14 cellular contexts compared by ENCODE assay signal in the genomic region with DNA sequence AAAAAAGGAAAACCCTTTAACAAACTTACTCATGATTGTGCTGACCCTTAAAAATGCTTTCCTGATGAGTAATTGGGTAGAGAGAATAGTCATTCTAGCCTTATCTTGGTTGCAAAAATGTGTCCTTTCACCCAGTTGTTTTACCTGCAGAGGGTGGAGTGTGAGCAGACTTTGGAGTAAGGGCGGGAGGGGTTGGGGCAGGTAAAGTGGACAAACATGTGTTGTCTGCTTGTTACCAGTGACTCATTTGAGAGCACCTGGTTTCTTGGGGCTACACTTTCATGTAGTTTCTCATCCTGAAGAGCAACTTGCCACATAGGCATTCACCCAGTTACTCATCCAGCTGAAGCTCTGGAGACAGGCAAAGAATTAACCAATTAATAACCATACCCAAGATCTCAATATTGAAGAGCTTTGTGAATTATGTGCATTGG.
DNase-seq lines count a peak whose midpoint lies in the region; ATAC-seq, FAIRE-seq and TF ChIP-seq lines count a peak whose summit lies in the region.
"Had no signal": no experiment of that assay in that cellular context is flagged by ENCODE, and none has a peak within 500 bp of the region (broad histone marks: within the 10 kb centered on the region; RNA-seq: fewer than 3 reads in every experiment).

No MANE protein-coding gene starts in this region.

- H3K27ac Mint-ChIP-seq in activated naive CD4-positive, alpha-beta T cell treated with anti-CD3 and anti-CD28 coated beads for 36 hours, result no peak overlapping the region
- H3K27ac Mint-ChIP-seq: activated CD8-positive, alpha-beta memory T cell treated with anti-CD3 and anti-CD28 coated beads, Interleukin-2, amount 10 ng/mL, durations not matched to agents 7 days and 5 days; stimulated activated naive CD8-positive, alpha-beta T cell treated with anti-CD3 and anti-CD28 coated beads, Interleukin-15, Interleukin-2, amounts not matched to agents 100 ng/mL and 50 ng/mL, for 24 hours had no signal

- no peaks in the 10 kb centered on the region for H3K4me1 Mint-ChIP-seq in activated naive CD4-positive, alpha-beta T cell treated with anti-CD3 and anti-CD28 coated beads for 36 hours (ENCODE audit: low read depth)
- H3K4me1 Mint-ChIP-seq: activated CD8-positive, alpha-beta memory T cell treated with anti-CD3 and anti-CD28 coated beads, Interleukin-2, amount 10 ng/mL, durations not matched to agents 7 days and 5 days had no signal

- TF ChIP-seq CTCF in choroid plexus epithelial cell (conservative IDR thresholded peaks at IDR 0.05; ENCODE audit: low read depth, low read length), result no peak
- no peak for TF ChIP-seq CTCF in right lobe of liver (IDR thresholded peaks at IDR 0.05)

- intact Hi-C loops in right lobe of liver (cut with DNase I), result no loop called here
- intact Hi-C loops in activated naive CD4-positive, alpha-beta T cell treated with anti-CD3 and anti-CD28 coated beads for 36 hours (cut with micrococcal nuclease), result no loop called here

- WGBS in right lobe of liver (ENCODE audit: insufficient coverage, low coverage, low lambda C conversion rate, missing lambda C conversion rate), result 45% methylated on average over 1 of the region's 1 CpG

- no peak for FAIRE-seq in frontal cortex (lab: Jason Lieb, UNC)

- H3K4me3 Mint-ChIP-seq in activated naive CD4-positive, alpha-beta T cell treated with anti-CD3 and anti-CD28 coated beads for 36 hours, result no peak overlapping the region
- H3K4me3 Mint-ChIP-seq: activated CD8-positive, alpha-beta memory T cell treated with anti-CD3 and anti-CD28 coated beads, Interleukin-2, amount 10 ng/mL, durations not matched to agents 7 days and 5 days; stimulated activated naive CD8-positive, alpha-beta T cell treated with anti-CD3 and anti-CD28 coated beads, Interleukin-15, Interleukin-2, amounts not matched to agents 100 ng/mL and 50 ng/mL, for 24 hours had no signal

- H3K27me3 Mint-ChIP-seq in activated naive CD4-positive, alpha-beta T cell treated with anti-CD3 and anti-CD28 coated beads for 36 hours (ENCODE audit: low read depth), result peaks cover 6% of the 10 kb centered on the region
- H3K27me3 Mint-ChIP-seq: activated CD8-positive, alpha-beta memory T cell treated with anti-CD3 and anti-CD28 coated beads, Interleukin-2, amount 10 ng/mL, durations not matched to agents 7 days and 5 days had no signal

- H3K9me3 Mint-ChIP-seq in activated naive CD4-positive, alpha-beta T cell treated with anti-CD3 and anti-CD28 coated beads for 36 hours, result no peaks in the 10 kb centered on the region
- H3K9me3 Mint-ChIP-seq: stimulated activated naive CD8-positive, alpha-beta T cell treated with anti-CD3 and anti-CD28 coated beads, Interleukin-15, Interleukin-2, amounts not matched to agents 100 ng/mL and 50 ng/mL, for 24 hours had no signal

- DNase-seq in AG08396 (ENCODE audit: low spot score), result peak; percentile 23
- DNase-seq in LHCN-M2 (ENCODE audit: low read depth), result peak; percentile 61
- DNase-seq in choroid plexus epithelial cell (ENCODE audit: low read depth), result peak; percentile 81
- DNase-seq in right lobe of liver, result peak in 1 of 3 donors; percentile 32
- DNase-seq in frontal cortex (ENCODE audit: low spot score in 2 of 2), result no peak
- DNase-seq in stimulated activated naive CD4-positive, alpha-beta T cell treated with Interleukin-2 at 50 U/mL for 16 hours (lab: John Stamatoyannopoulos, UW), result no peak
- DNase-seq in middle frontal gyrus (ENCODE audit: extremely low spot score, low spot score), result no peak
- DNase-seq in activated naive CD4-positive, alpha-beta T cell treated with anti-CD3 and anti-CD28 coated beads for 36 hours, result no peak
- DNase-seq: activated CD8-positive, alpha-beta memory T cell treated with anti-CD3 and anti-CD28 coated beads, Interleukin-2, amount 10 ng/mL, durations not matched to agents 7 days and 5 days; Karpas-422; NCI-H524 had no signal

- no peak overlapping the region for H3K27ac ChIP-seq in right lobe of liver
- H3K27ac ChIP-seq: ascending aorta; BLaER1 treated with 17β-estradiol and CSF1 and Interleukin-3, amounts not matched to agents 10 nM and 100 nM had no signal

- H3K36me3 ChIP-seq in right lobe of liver, result no peaks in the 10 kb centered on the region
- H3K36me3 ChIP-seq: ascending aorta; BLaER1 treated with 17β-estradiol and CSF1 and Interleukin-3, amounts not matched to agents 10 nM and 100 nM had no signal

- H3K4me3 ChIP-seq in choroid plexus epithelial cell (ENCODE audit: low read depth, low read length), result no peak overlapping the region
- no peak overlapping the region for H3K4me3 ChIP-seq in right lobe of liver
- H3K4me3 ChIP-seq: ascending aorta; BLaER1 treated with 17β-estradiol and CSF1 and Interleukin-3, amounts not matched to agents 10 nM and 100 nM had no signal

- ATAC-seq in right lobe of liver, result peak; percentile 75 to 97 (median 92)
- ATAC-seq: activated CD8-positive, alpha-beta memory T cell treated with anti-CD3 and anti-CD28 coated beads, Interleukin-2, amount 10 ng/mL, durations not matched to agents 7 days and 5 days had no signal

- CTCF ChIA-PET in activated naive CD4-positive, alpha-beta T cell treated with anti-CD3 and anti-CD28 coated beads for 36 hours (lab: Charles Lee), result interaction anchor here (0.7 kb wide), 1 partner anchor 38 kb away, joined by 3 read pairs; no protein-coding TSS in a partner anchor

- no peak for TF ChIP-seq POLR2A in right lobe of liver (IDR thresholded peaks at IDR 0.05)

- no peaks in the 10 kb centered on the region for H3K36me3 Mint-ChIP-seq in activated naive CD4-positive, alpha-beta T cell treated with anti-CD3 and anti-CD28 coated beads for 36 hours (ENCODE audit: low read depth)
- H3K36me3 Mint-ChIP-seq: activated CD8-positive, alpha-beta memory T cell treated with anti-CD3 and anti-CD28 coated beads, Interleukin-2, amount 10 ng/mL, durations not matched to agents 7 days and 5 days had no signal

- H3K4me1 ChIP-seq in right lobe of liver, result peaks cover 0 to 11% (median 0%) of the 10 kb centered on the region in 4 donors
- H3K4me1 ChIP-seq: ascending aorta; BLaER1 treated with 17β-estradiol and CSF1 and Interleukin-3, amounts not matched to agents 10 nM and 100 nM had no signal

- no peaks in the 10 kb centered on the region for H3K9me3 ChIP-seq in right lobe of liver
- H3K9me3 ChIP-seq: ascending aorta; BLaER1 treated with 17β-estradiol and CSF1 and Interleukin-3, amounts not matched to agents 10 nM and 100 nM had no signal

- H3K27me3 ChIP-seq in right lobe of liver, result no peaks in the 10 kb centered on the region
- H3K27me3 ChIP-seq: ascending aorta; BLaER1 treated with 17β-estradiol and CSF1 and Interleukin-3, amounts not matched to agents 10 nM and 100 nM had no signal

Comparison
In these comparisons a context has a peak if more than half of its experiments do, and no peak if none do; other contexts are left out.
1. DNase-seq: peak in AG08396 (single experiment), LHCN-M2 (single experiment) and choroid plexus epithelial cell (single experiment); none in frontal cortex (0 of 2), stimulated activated naive CD4-positive, alpha-beta T cell treated with Interleukin-2 at 50 U/mL for 16 hours (single experiment), middle frontal gyrus (single experiment) and activated naive CD4-positive, alpha-beta T cell treated with anti-CD3 and anti-CD28 coated beads for 36 hours (single experiment).